Comparison of ENCODE assay signal across 1 cellular context in the genomic region with DNA sequence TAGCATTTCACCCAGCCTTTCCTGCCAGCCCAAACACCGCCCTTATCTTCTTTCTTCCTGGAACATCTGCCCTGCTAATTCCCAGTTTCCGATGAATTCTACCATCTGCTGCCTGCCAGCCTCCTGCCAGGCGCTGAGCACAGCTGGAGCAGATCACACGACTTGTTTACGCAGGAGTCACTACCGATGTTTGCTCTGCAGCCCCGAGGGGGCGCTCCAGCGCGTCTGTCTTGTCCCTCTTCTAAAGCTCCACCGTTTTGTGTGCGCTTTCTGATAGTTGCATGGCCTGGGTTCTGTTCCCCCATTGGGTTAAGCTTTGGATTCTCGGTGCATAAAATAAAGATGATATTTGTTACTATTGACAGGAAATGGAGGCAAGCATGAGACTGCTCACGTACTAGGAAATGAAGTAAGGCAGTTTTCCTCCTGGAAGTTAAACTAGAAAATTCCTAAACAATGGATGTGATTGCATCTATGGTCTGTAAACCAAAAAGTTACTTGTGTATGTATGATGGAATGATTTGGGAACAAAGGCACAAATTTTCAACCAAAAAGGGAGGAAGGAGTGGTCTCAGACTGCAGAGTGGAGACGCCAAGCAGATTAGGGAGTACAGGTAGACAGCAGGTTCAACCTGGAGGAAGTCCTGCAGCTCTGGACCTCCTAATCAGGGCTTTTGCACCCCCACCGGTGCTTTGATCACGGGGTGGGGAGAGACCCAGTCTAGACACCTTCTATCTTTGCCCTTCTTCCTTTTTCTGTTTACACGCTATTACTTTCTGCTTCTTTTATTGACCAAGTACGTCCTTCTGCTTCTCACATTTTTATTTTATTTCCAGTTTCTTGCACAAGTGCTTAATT.
TF ChIP-seq lines count a peak whose summit lies in the region.

No MANE protein-coding gene starts in this region.

TF ChIP-seq in HepG2, 621 proteins besides CTCF, POLR2A, EP300 and RAD21 (continues in another document):
- TF ChIP-seq PPARG (CRISPR knock-in tag; conservative IDR thresholded peaks at IDR 0.05) (no peak), ZNF3 (CRISPR knock-in tag; IDR thresholded peaks at IDR 0.05) (no peak), KDM6A (CRISPR knock-in tag; IDR thresholded peaks at IDR 0.05; ENCODE audit: low read depth) (no peak), SMARCE1 (IDR thresholded peaks at IDR 0.05; ENCODE audit: borderline replicate concordance) (no peak), ISL2 (CRISPR knock-in tag; IDR thresholded peaks at IDR 0.05) (no peak), SKI (IDR thresholded peaks at IDR 0.05; ENCODE audit: partially characterized antibody) (peak; percentile 15), ARNTL (CRISPR knock-in tag; IDR thresholded peaks at IDR 0.05) (no peak), NRL (CRISPR knock-in tag; IDR thresholded peaks at IDR 0.05; ENCODE audit: borderline replicate concordance) (no peak), YEATS2 (CRISPR knock-in tag; IDR thresholded peaks at IDR 0.05; ENCODE audit: borderline replicate concordance) (no peak), SAP130 (CRISPR knock-in tag; IDR thresholded peaks at IDR 0.05; ENCODE audit: low read depth) (peak; percentile 36; the same call in 1 of the 2 replicates), ZNF891 (CRISPR knock-in tag; IDR thresholded peaks at IDR 0.05) (no peak), KAT7 (CRISPR knock-in tag; IDR thresholded peaks at IDR 0.05; ENCODE audit: borderline replicate concordance) (no peak), FOXK1 (CRISPR knock-in tag; IDR thresholded peaks at IDR 0.05; ENCODE audit: borderline replicate concordance, low read depth) (peak; percentile 89; the same call in 1 of the 2 replicates), ZNF605 (CRISPR knock-in tag; IDR thresholded peaks at IDR 0.05) (no peak), ZNF121 (CRISPR knock-in tag; IDR thresholded peaks at IDR 0.05) (no peak), ZNF772 (CRISPR knock-in tag; IDR thresholded peaks at IDR 0.05) (no peak), MIER3 (CRISPR knock-in tag; IDR thresholded peaks at IDR 0.05; ENCODE audit: borderline replicate concordance) (no peak), THYN1 (CRISPR knock-in tag; IDR thresholded peaks at IDR 0.05; ENCODE audit: borderline replicate concordance, low read depth) (no peak), CENPT (CRISPR knock-in tag; IDR thresholded peaks at IDR 0.05; ENCODE audit: low read depth) (no peak), ESRRA (CRISPR knock-in tag; IDR thresholded peaks at IDR 0.05; ENCODE audit: low read depth) (no peak), ZNF33A (CRISPR knock-in tag; IDR thresholded peaks at IDR 0.05; ENCODE audit: borderline replicate concordance) (no peak), NFYC (CRISPR knock-in tag; IDR thresholded peaks at IDR 0.05) (no peak), ZBTB7A (CRISPR knock-in tag; IDR thresholded peaks at IDR 0.05) (no peak), HNF4A (CRISPR knock-in tag; IDR thresholded peaks at IDR 0.05) (no peak), ZNF501 (CRISPR knock-in tag; IDR thresholded peaks at IDR 0.05) (0 out of 2 replicates have a peak, but pooled peaks have one; percentile 33), ZNF75D (CRISPR knock-in tag; IDR thresholded peaks at IDR 0.05; ENCODE audit: borderline replicate concordance) (no peak), TOE1 (CRISPR knock-in tag; IDR thresholded peaks at IDR 0.05) (no peak), MAFK (conservative IDR thresholded peaks at IDR 0.05 in 1 of 2, IDR thresholded peaks at IDR 0.05 in 1 of 2; ENCODE audit: low read length in 2 of 2) (no peak), IKZF1 (IDR thresholded peaks at IDR 0.05) (no peak), ZNF615 (CRISPR knock-in tag; IDR thresholded peaks at IDR 0.05; ENCODE audit: borderline replicate concordance) (no peak), ZNF260 (CRISPR knock-in tag; IDR thresholded peaks at IDR 0.05; ENCODE audit: borderline replicate concordance, low read depth) (no peak), ATF7 (IDR thresholded peaks at IDR 0.05) (no peak), ATF7 (CRISPR knock-in tag; IDR thresholded peaks at IDR 0.05) (no peak), ZNF496 (CRISPR knock-in tag; IDR thresholded peaks at IDR 0.05; ENCODE audit: insufficient replicate concordance) (no peak), ZNF761 (CRISPR knock-in tag; conservative IDR thresholded peaks at IDR 0.05) (no peak), ZNF644 (CRISPR knock-in tag; IDR thresholded peaks at IDR 0.05; ENCODE audit: low read depth) (no peak), GATA4 (IDR thresholded peaks at IDR 0.05; ENCODE audit: borderline replicate concordance, low read depth) (no peak), ZNF776 (CRISPR knock-in tag; IDR thresholded peaks at IDR 0.05) (no peak), ZNF333 (CRISPR knock-in tag; IDR thresholded peaks at IDR 0.05; ENCODE audit: borderline replicate concordance) (no peak), ZKSCAN5 (CRISPR knock-in tag; IDR thresholded peaks at IDR 0.05) (no peak), MTA3 (CRISPR knock-in tag; IDR thresholded peaks at IDR 0.05) (no peak), ETV6 (CRISPR knock-in tag; conservative IDR thresholded peaks at IDR 0.05) (no peak), ZNF224 (CRISPR knock-in tag; IDR thresholded peaks at IDR 0.05) (no peak), ZMYM2 (CRISPR knock-in tag; IDR thresholded peaks at IDR 0.05) (no peak)
- TF ChIP-seq, protein P1, sequence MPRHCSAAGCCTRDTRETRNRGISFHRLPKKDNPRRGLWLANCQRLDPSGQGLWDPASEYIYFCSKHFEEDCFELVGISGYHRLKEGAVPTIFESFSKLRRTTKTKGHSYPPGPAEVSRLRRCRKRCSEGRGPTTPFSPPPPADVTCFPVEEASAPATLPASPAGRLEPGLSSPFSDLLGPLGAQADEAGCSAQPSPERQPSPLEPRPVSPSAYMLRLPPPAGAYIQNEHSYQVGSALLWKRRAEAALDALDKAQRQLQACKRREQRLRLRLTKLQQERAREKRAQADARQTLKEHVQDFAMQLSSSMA (CRISPR knock-in tag; IDR thresholded peaks at IDR 0.05) = no peak
- TF ChIP-seq, protein P2, sequence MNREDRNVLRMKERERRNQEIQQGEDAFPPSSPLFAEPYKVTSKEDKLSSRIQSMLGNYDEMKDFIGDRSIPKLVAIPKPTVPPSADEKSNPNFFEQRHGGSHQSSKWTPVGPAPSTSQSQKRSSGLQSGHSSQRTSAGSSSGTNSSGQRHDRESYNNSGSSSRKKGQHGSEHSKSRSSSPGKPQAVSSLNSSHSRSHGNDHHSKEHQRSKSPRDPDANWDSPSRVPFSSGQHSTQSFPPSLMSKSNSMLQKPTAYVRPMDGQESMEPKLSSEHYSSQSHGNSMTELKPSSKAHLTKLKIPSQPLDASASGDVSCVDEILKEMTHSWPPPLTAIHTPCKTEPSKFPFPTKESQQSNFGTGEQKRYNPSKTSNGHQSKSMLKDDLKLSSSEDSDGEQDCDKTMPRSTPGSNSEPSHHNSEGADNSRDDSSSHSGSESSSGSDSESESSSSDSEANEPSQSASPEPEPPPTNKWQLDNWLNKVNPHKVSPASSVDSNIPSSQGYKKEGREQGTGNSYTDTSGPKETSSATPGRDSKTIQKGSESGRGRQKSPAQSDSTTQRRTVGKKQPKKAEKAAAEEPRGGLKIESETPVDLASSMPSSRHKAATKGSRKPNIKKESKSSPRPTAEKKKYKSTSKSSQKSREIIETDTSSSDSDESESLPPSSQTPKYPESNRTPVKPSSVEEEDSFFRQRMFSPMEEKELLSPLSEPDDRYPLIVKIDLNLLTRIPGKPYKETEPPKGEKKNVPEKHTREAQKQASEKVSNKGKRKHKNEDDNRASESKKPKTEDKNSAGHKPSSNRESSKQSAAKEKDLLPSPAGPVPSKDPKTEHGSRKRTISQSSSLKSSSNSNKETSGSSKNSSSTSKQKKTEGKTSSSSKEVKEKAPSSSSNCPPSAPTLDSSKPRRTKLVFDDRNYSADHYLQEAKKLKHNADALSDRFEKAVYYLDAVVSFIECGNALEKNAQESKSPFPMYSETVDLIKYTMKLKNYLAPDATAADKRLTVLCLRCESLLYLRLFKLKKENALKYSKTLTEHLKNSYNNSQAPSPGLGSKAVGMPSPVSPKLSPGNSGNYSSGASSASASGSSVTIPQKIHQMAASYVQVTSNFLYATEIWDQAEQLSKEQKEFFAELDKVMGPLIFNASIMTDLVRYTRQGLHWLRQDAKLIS (CRISPR knock-in tag; IDR thresholded peaks at IDR 0.05) = no peak
- TF ChIP-seq, protein P3, sequence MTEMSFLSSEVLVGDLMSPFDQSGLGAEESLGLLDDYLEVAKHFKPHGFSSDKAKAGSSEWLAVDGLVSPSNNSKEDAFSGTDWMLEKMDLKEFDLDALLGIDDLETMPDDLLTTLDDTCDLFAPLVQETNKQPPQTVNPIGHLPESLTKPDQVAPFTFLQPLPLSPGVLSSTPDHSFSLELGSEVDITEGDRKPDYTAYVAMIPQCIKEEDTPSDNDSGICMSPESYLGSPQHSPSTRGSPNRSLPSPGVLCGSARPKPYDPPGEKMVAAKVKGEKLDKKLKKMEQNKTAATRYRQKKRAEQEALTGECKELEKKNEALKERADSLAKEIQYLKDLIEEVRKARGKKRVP (CRISPR knock-in tag; IDR thresholded peaks at IDR 0.05) = no peak
- TF ChIP-seq, protein P4, sequence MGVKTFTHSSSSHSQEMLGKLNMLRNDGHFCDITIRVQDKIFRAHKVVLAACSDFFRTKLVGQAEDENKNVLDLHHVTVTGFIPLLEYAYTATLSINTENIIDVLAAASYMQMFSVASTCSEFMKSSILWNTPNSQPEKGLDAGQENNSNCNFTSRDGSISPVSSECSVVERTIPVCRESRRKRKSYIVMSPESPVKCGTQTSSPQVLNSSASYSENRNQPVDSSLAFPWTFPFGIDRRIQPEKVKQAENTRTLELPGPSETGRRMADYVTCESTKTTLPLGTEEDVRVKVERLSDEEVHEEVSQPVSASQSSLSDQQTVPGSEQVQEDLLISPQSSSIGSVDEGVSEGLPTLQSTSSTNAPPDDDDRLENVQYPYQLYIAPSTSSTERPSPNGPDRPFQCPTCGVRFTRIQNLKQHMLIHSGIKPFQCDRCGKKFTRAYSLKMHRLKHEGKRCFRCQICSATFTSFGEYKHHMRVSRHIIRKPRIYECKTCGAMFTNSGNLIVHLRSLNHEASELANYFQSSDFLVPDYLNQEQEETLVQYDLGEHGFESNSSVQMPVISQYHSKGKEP (CRISPR knock-in tag; IDR thresholded peaks at IDR 0.05) = no peak
- TF ChIP-seq, protein P5, sequence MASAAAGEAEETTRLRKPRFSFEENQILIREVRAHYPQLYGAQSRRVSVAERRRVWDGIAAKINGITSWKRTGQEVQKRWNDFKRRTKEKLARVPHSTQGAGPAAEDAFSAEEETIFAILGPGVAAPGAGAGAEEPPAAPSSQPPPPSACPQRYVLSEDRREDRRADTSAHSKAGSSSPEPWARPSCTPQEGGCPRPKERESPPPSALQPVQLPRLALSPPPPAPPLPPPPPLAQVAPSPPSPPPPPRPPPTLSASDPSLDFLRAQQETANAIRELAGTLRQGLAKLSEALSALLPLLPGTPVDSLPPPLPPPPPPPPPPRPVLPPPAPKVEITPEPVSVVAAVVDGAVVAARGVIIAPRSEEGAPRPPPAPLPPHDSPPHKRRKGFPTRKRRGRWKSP (CRISPR knock-in tag; IDR thresholded peaks at IDR 0.05) = peak; percentile 59; the same call in 1 of the 2 replicates
- TF ChIP-seq, protein P6, sequence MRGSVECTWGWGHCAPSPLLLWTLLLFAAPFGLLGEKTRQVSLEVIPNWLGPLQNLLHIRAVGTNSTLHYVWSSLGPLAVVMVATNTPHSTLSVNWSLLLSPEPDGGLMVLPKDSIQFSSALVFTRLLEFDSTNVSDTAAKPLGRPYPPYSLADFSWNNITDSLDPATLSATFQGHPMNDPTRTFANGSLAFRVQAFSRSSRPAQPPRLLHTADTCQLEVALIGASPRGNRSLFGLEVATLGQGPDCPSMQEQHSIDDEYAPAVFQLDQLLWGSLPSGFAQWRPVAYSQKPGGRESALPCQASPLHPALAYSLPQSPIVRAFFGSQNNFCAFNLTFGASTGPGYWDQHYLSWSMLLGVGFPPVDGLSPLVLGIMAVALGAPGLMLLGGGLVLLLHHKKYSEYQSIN (CRISPR knock-in tag; IDR thresholded peaks at IDR 0.05; ENCODE audit: borderline replicate concordance) = no peak
- TF ChIP-seq, protein P7, sequence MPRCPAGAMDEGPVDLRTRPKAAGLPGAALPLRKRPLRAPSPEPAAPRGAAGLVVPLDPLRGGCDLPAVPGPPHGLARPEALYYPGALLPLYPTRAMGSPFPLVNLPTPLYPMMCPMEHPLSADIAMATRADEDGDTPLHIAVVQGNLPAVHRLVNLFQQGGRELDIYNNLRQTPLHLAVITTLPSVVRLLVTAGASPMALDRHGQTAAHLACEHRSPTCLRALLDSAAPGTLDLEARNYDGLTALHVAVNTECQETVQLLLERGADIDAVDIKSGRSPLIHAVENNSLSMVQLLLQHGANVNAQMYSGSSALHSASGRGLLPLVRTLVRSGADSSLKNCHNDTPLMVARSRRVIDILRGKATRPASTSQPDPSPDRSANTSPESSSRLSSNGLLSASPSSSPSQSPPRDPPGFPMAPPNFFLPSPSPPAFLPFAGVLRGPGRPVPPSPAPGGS (CRISPR knock-in tag; IDR thresholded peaks at IDR 0.05) = no peak
- TF ChIP-seq, protein P8, sequence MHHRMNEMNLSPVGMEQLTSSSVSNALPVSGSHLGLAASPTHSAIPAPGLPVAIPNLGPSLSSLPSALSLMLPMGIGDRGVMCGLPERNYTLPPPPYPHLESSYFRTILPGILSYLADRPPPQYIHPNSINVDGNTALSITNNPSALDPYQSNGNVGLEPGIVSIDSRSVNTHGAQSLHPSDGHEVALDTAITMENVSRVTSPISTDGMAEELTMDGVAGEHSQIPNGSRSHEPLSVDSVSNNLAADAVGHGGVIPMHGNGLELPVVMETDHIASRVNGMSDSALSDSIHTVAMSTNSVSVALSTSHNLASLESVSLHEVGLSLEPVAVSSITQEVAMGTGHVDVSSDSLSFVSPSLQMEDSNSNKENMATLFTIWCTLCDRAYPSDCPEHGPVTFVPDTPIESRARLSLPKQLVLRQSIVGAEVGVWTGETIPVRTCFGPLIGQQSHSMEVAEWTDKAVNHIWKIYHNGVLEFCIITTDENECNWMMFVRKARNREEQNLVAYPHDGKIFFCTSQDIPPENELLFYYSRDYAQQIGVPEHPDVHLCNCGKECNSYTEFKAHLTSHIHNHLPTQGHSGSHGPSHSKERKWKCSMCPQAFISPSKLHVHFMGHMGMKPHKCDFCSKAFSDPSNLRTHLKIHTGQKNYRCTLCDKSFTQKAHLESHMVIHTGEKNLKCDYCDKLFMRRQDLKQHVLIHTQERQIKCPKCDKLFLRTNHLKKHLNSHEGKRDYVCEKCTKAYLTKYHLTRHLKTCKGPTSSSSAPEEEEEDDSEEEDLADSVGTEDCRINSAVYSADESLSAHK (CRISPR knock-in tag; IDR thresholded peaks at IDR 0.05; ENCODE audit: borderline replicate concordance) = no peak
- TF ChIP-seq, protein P9, sequence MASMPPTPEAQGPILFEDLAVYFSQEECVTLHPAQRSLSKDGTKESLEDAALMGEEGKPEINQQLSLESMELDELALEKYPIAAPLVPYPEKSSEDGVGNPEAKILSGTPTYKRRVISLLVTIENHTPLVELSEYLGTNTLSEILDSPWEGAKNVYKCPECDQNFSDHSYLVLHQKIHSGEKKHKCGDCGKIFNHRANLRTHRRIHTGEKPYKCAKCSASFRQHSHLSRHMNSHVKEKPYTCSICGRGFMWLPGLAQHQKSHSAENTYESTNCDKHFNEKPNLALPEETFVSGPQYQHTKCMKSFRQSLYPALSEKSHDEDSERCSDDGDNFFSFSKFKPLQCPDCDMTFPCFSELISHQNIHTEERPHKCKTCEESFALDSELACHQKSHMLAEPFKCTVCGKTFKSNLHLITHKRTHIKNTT (CRISPR knock-in tag; IDR thresholded peaks at IDR 0.05) = no peak
